Comparison of ENCODE assay signal across 1 cellular context in genomic region chr2:218399391-218400166, GRCh38.
TF ChIP-seq lines count a peak whose summit lies in the region.

Gene CTDSP1, plus strand, starts transcription at chr2:218399868. Its CDS starts 223 bp downstream, at chr2:218400091.

TF ChIP-seq in HepG2, 621 proteins besides CTCF, POLR2A, EP300 and RAD21 (continued from another document and continues in another):
- TF ChIP-seq NFE2L2 (IDR thresholded peaks at IDR 0.05; ENCODE audit: low read length) (no peak), NFE2 (CRISPR knock-in tag; IDR thresholded peaks at IDR 0.05) (no peak), DR1 (CRISPR knock-in tag; IDR thresholded peaks at IDR 0.05) (peak; percentile 59; the same call in 1 of the 2 replicates), BHLHE40 (IDR thresholded peaks at IDR 0.05; ENCODE audit: low read length) (peak; percentile 62), FOXA1 (IDR thresholded peaks at IDR 0.05) (no peak), FOXA1 (CRISPR knock-in tag; IDR thresholded peaks at IDR 0.05) (peak; percentile 72), ZNF34 (CRISPR knock-in tag; IDR thresholded peaks at IDR 0.05; ENCODE audit: borderline replicate concordance) (peak; percentile 55; the same call in 1 of the 2 replicates), ZMAT3 (CRISPR knock-in tag; conservative IDR thresholded peaks at IDR 0.05) (no peak; the same call in 1 of the 2 replicates), ZNF225 (CRISPR knock-in tag; IDR thresholded peaks at IDR 0.05) (no peak; the same call in 1 of the 2 replicates), CREB1 (IDR thresholded peaks at IDR 0.05) (no peak), CREB1 (CRISPR knock-in tag; IDR thresholded peaks at IDR 0.05) (no peak), CCAR2 (optimal IDR thresholded peaks at IDR 0.05; ENCODE audit: low read depth, low read length) (no peak), TCF12 (IDR thresholded peaks at IDR 0.05) (no peak), TCF12 (CRISPR knock-in tag; IDR thresholded peaks at IDR 0.05) (peak; percentile 7; the same call in 1 of the 2 replicates), ZFAT (CRISPR knock-in tag; conservative IDR thresholded peaks at IDR 0.05) (0 out of 2 replicates have a peak, but pooled peaks have one; percentile 11), NR1H2 (CRISPR knock-in tag; IDR thresholded peaks at IDR 0.05; ENCODE audit: borderline replicate concordance, low read depth) (no peak), ZFY (CRISPR knock-in tag; IDR thresholded peaks at IDR 0.05) (peak; percentile 87), ZNF800 (CRISPR knock-in tag; IDR thresholded peaks at IDR 0.05) (no peak; the same call in 1 of the 2 replicates), U2AF2 (IDR thresholded peaks at IDR 0.05; ENCODE audit: low read depth, low read length) (no peak), ZNF17 (CRISPR knock-in tag; IDR thresholded peaks at IDR 0.05) (no peak), CBX1 (IDR thresholded peaks at IDR 0.05; ENCODE audit: low read depth) (peak; percentile 74), FIP1L1 (IDR thresholded peaks at IDR 0.05; ENCODE audit: borderline replicate concordance, insufficient read depth, low read depth, low read length) (no peak), GMEB2 (CRISPR knock-in tag; IDR thresholded peaks at IDR 0.05; ENCODE audit: low read depth) (0 out of 2 replicates have a peak, but pooled peaks have one; percentile 15), NR2F6 (IDR thresholded peaks at IDR 0.05) (no peak), NR2F6 (CRISPR knock-in tag; IDR thresholded peaks at IDR 0.05) (0 out of 2 replicates have a peak, but pooled peaks have one; percentile 33), ZNF33B (CRISPR knock-in tag; IDR thresholded peaks at IDR 0.05) (no peak), POGZ (CRISPR knock-in tag; IDR thresholded peaks at IDR 0.05) (peak; percentile 55), GMEB1 (CRISPR knock-in tag; IDR thresholded peaks at IDR 0.05; ENCODE audit: borderline replicate concordance) (no peak), SCMH1 (CRISPR knock-in tag; IDR thresholded peaks at IDR 0.05; ENCODE audit: borderline replicate concordance) (no peak), SRSF9 (IDR thresholded peaks at IDR 0.05; ENCODE audit: borderline replicate concordance, insufficient read depth, low read depth, low read length, poor library complexity, severe bottlenecking) (no peak), ARID4A (CRISPR knock-in tag; IDR thresholded peaks at IDR 0.05; ENCODE audit: borderline replicate concordance) (peak; percentile 76; the same call in 1 of the 2 replicates), GATAD1 (CRISPR knock-in tag; IDR thresholded peaks at IDR 0.05) (peak; percentile 62), ZNF460 (CRISPR knock-in tag; IDR thresholded peaks at IDR 0.05; ENCODE audit: borderline replicate concordance) (0 out of 2 replicates have a peak, but pooled peaks have one; percentile 22), ZNF746 (CRISPR knock-in tag; IDR thresholded peaks at IDR 0.05) (peak; percentile 94), MZF1 (CRISPR knock-in tag; IDR thresholded peaks at IDR 0.05; ENCODE audit: borderline replicate concordance) (no peak), RORA (CRISPR knock-in tag; IDR thresholded peaks at IDR 0.05) (no peak), ELF1 (CRISPR knock-in tag; IDR thresholded peaks at IDR 0.05) (peak; percentile 37; the same call in 1 of the 2 replicates), THYN1 (CRISPR knock-in tag; IDR thresholded peaks at IDR 0.05; ENCODE audit: borderline replicate concordance, low read depth) (no peak), ZNF841 (CRISPR knock-in tag; IDR thresholded peaks at IDR 0.05; ENCODE audit: borderline replicate concordance) (no peak), MIER3 (CRISPR knock-in tag; IDR thresholded peaks at IDR 0.05; ENCODE audit: borderline replicate concordance) (peak; percentile 27; the same call in 1 of the 2 replicates), ZNF33A (CRISPR knock-in tag; IDR thresholded peaks at IDR 0.05; ENCODE audit: borderline replicate concordance) (no peak), GTF2F1 (IDR thresholded peaks at IDR 0.05; ENCODE audit: low read length) (no peak), MXD3 (CRISPR knock-in tag; IDR thresholded peaks at IDR 0.05) (peak; percentile 38; the same call in 1 of the 2 replicates), FOXP4 (CRISPR knock-in tag; IDR thresholded peaks at IDR 0.05) (peak; percentile 68; the same call in 1 of the 2 replicates), BCL6 (CRISPR knock-in tag; IDR thresholded peaks at IDR 0.05) (peak; percentile 59), HBP1 (CRISPR knock-in tag; IDR thresholded peaks at IDR 0.05; ENCODE audit: low read depth) (peak; percentile 65; the same call in 1 of the 2 replicates), GFI1 (CRISPR knock-in tag; IDR thresholded peaks at IDR 0.05; ENCODE audit: borderline replicate concordance) (no peak), ZNF75D (CRISPR knock-in tag; IDR thresholded peaks at IDR 0.05; ENCODE audit: borderline replicate concordance) (no peak), MTA3 (CRISPR knock-in tag; IDR thresholded peaks at IDR 0.05) (no peak), ZNF256 (CRISPR knock-in tag; conservative IDR thresholded peaks at IDR 0.05) (0 out of 2 replicates have a peak, but pooled peaks have one; percentile 20), CBX2 (IDR thresholded peaks at IDR 0.05; ENCODE audit: low read depth, low read length) (no peak), CBX2 (CRISPR knock-in tag; IDR thresholded peaks at IDR 0.05; ENCODE audit: low read depth) (no peak), ZNF782 (CRISPR knock-in tag; IDR thresholded peaks at IDR 0.05; ENCODE audit: borderline replicate concordance) (0 out of 2 replicates have a peak, but pooled peaks have one; percentile 10), FOSL1 (CRISPR knock-in tag; IDR thresholded peaks at IDR 0.05; ENCODE audit: borderline replicate concordance) (no peak), BRCA1 (CRISPR knock-in tag; IDR thresholded peaks at IDR 0.05) (0 out of 2 replicates have a peak, but pooled peaks have one; percentile 19), MLXIP (CRISPR knock-in tag; IDR thresholded peaks at IDR 0.05; ENCODE audit: borderline replicate concordance) (no peak), NR3C1 (CRISPR knock-in tag; IDR thresholded peaks at IDR 0.05) (no peak)
